Comparison of ENCODE assay signal across 25 cellular contexts in genomic region chr7:5349005-5349380, GRCh38.
"Had no signal": no experiment of that assay in that cellular context is flagged by ENCODE, and none has a peak within 500 bp of the region (broad histone marks: within the 10 kb centered on the region; RNA-seq: fewer than 3 reads in every experiment).

No MANE protein-coding gene starts in this region.

- FAIRE-seq: keratinocyte, TTC549 had no signal

- H3K4me3 Mint-ChIP-seq: activated naive CD8-positive, alpha-beta T cell treated with anti-CD3 and anti-CD28 coated beads for 36 hours; activated T-cell treated with anti-CD3 and anti-CD28 coated beads, Interleukin-2, amount 50 U/mL, for 24 hours; naive B cell; T-cell had no signal

- H3K9me3 ChIP-seq: colonic mucosa, thyroid gland had no signal

- ATAC-seq: lower lobe of right lung; stimulated activated naive CD8-positive, alpha-beta T cell treated with anti-CD3 and anti-CD28 coated beads, Interleukin-15, Interleukin-2, amounts not matched to agents 100 U/mL and 50 U/mL, for 24 hours; T-cell had no signal

- DNase-seq: activated CD4-positive, alpha-beta T cell treated with anti-CD3 and anti-CD28 coated beads, Interleukin-2, amount 50 U/mL, for 4 hours; activated CD8-positive, alpha-beta memory T cell treated with anti-CD3 and anti-CD28 coated beads for 24 hours; activated CD8-positive, alpha-beta memory T cell treated with anti-CD3 and anti-CD28 coated beads, Interleukin-2, amount 50 U/mL, for 4 hours; activated naive CD4-positive, alpha-beta T cell treated with Interleukin-2 at 50 U/mL for 16 hours; activated naive CD8-positive, alpha-beta T cell treated with anti-CD3 and anti-CD28 coated beads for 36 hours; activated T-cell treated with anti-CD3 and anti-CD28 coated beads, Interleukin-2, amount 50 U/mL, for 24 hours; amniotic stem cell; colonic mucosa; foreskin fibroblast; lower lobe of right lung; naive B cell; occipital lobe; stimulated activated CD4-positive, alpha-beta T cell treated with anti-CD3 and anti-CD28 coated beads, Interleukin-12 subunit alpha, Interleukin-12 subunit beta, amount 100 ng/mL, for 4 hours; stimulated activated CD4-positive, alpha-beta T cell treated with anti-CD3 and anti-CD28 coated beads, Interleukin-4, amount 100 ng/mL, for 4 hours; stimulated activated naive CD8-positive, alpha-beta T cell treated with anti-CD3 and anti-CD28 coated beads, Interleukin-15, Interleukin-2, amounts not matched to agents 100 U/mL and 50 U/mL, for 24 hours; T-cell; thyroid gland had no signal

- H3K27ac Mint-ChIP-seq: activated naive CD8-positive, alpha-beta T cell treated with anti-CD3 and anti-CD28 coated beads for 36 hours; activated T-cell treated with anti-CD3 and anti-CD28 coated beads, Interleukin-2, amount 50 U/mL, for 24 hours; naive B cell; T-cell had no signal

- H3K4me2 ChIP-seq: hepatocyte had no signal

- H3K27me3 Mint-ChIP-seq: activated naive CD8-positive, alpha-beta T cell treated with anti-CD3 and anti-CD28 coated beads for 36 hours; activated T-cell treated with anti-CD3 and anti-CD28 coated beads, Interleukin-2, amount 50 U/mL, for 24 hours; naive B cell; progenitor cell of endocrine pancreas; T-cell had no signal

- H3K27ac ChIP-seq: colonic mucosa, epithelial cell of prostate, hepatocyte, lower lobe of right lung, right atrium auricular region, thyroid gland had no signal

- H3K4me1 Mint-ChIP-seq: activated naive CD8-positive, alpha-beta T cell treated with anti-CD3 and anti-CD28 coated beads for 36 hours had no signal

- H3K27me3 ChIP-seq: breast epithelium, colonic mucosa, dorsolateral prefrontal cortex, hepatocyte, right atrium auricular region, thyroid gland had no signal

- H3K4me3 ChIP-seq: breast epithelium, colonic mucosa, dorsolateral prefrontal cortex, hepatocyte, lower lobe of right lung, right atrium auricular region, thyroid gland had no signal

- H2AFZ ChIP-seq: hepatocyte had no signal

- H3K4me1 ChIP-seq: lower lobe of right lung, thyroid gland had no signal
